9 cellular contexts compared by ENCODE assay signal in genomic region chr9:1619915-1620705, GRCh38.
A peak's percentile ranks its signal among the peaks of the same experiment; 100 is the strongest.
DNase-seq lines count a peak whose midpoint lies in the region; TF ChIP-seq lines count a peak whose summit lies in the region.
"Had no signal": no experiment of that assay in that cellular context is flagged by ENCODE, and none has a peak within 500 bp of the region (broad histone marks: within the 10 kb centered on the region; RNA-seq: fewer than 3 reads in every experiment).

No MANE protein-coding gene starts in this region.

- H3K9me3 ChIP-seq in effector memory CD4-positive, alpha-beta T cell (ENCODE audit: control insufficient read depth, low read length), result no peaks in the 10 kb centered on the region

- H3K27ac ChIP-seq in RWPE1, result no peak overlapping the region
- H3K27ac ChIP-seq in effector memory CD4-positive, alpha-beta T cell (ENCODE audit: insufficient read depth, low read length, poor library complexity, severe bottlenecking), result no peak overlapping the region

- peaks cover 45% of the 10 kb centered on the region for H3K9me3 Mint-ChIP-seq in HFFc6

- no peaks in the 10 kb centered on the region for H3K27me3 ChIP-seq in effector memory CD4-positive, alpha-beta T cell (replicated peaks; ENCODE audit: control insufficient read depth, insufficient read depth, low read length, poor library complexity, severe bottlenecking)

- no peak overlapping the region for H3K27ac Mint-ChIP-seq in HFFc6

- H3K4me1 Mint-ChIP-seq in HFFc6 (ENCODE audit: low read depth), result no peaks in the 10 kb centered on the region

- H3K27me3 Mint-ChIP-seq in HFFc6 (ENCODE audit: insufficient read depth), result 0 out of 2 replicates have a peak, but pooled peaks cover 2% of the 10 kb centered on the region

- H3K4me3 Mint-ChIP-seq in HFFc6, result no peak overlapping the region

- no peaks in the 10 kb centered on the region for H3K36me3 ChIP-seq in effector memory CD4-positive, alpha-beta T cell (ENCODE audit: control insufficient read depth, insufficient read depth, low read length)

- DNase-seq in Ammon's horn (ENCODE audit: low spot score) (peak; percentile 61), HFFc6 (no peak), RWPE1 (ENCODE audit: low spot score) (peak; percentile 5), iPS-NIHi11 (ENCODE audit: low spot score) (peak; percentile 22), NCI-H1048 (lab: John Stamatoyannopoulos, UW) (no peak), activated gamma-delta T cell (lab: John Stamatoyannopoulos, UW) (no peak)
- DNase-seq in activated CD4-positive, CD25-positive, alpha-beta regulatory T cell treated with anti-CD3 and anti-CD28 coated beads, Interleukin-2, amount 50 U/mL, for 72 hours, result no peak
- no peak for DNase-seq in effector memory CD4-positive, alpha-beta T cell
- DNase-seq: GDM1 had no signal

- CTCF ChIA-PET in RWPE1 (lab: Yijun Ruan, JAX), result interaction anchor here (0.6 to 0.7 kb wide), 4 partner anchors 657 to 1007 kb away, joined by 3 to 6 read pairs (median 4); no protein-coding TSS in a partner anchor

- no peak overlapping the region for H3K4me3 ChIP-seq in effector memory CD4-positive, alpha-beta T cell (ENCODE audit: insufficient read depth, low read depth, low read length, poor library complexity, severe bottlenecking)

- peaks cover 4% of the 10 kb centered on the region for H3K36me3 Mint-ChIP-seq in HFFc6 (ENCODE audit: low read depth)

- TF ChIP-seq CTCF in HFFc6 (IDR thresholded peaks at IDR 0.05), result peak; percentile 53; the same call in 1 of the 2 replicates
- TF ChIP-seq CTCF in RWPE1 (conservative IDR thresholded peaks at IDR 0.05; ENCODE audit: low read depth), result peak; percentile 50

- POLR2A ChIA-PET in RWPE1 (lab: Yijun Ruan, JAX; ENCODE audit: low non-redundant PET), result no interaction called here

- no peaks in the 10 kb centered on the region for H3K4me1 ChIP-seq in effector memory CD4-positive, alpha-beta T cell (ENCODE audit: control insufficient read depth, insufficient read depth, low read length, poor library complexity, severe bottlenecking)

Comparison
In these comparisons a context has a peak if more than half of its experiments do, and no peak if none do; other contexts are left out.
1. DNase-seq: peak in Ammon's horn (single experiment), RWPE1 (single experiment) and iPS-NIHi11 (single experiment); none in HFFc6 (single experiment), NCI-H1048 (single experiment), activated gamma-delta T cell (single experiment), activated CD4-positive, CD25-positive, alpha-beta regulatory T cell treated with anti-CD3 and anti-CD28 coated beads, Interleukin-2, amount 50 U/mL, for 72 hours (single experiment) and effector memory CD4-positive, alpha-beta T cell (0 of 3).